In the genomic region with DNA sequence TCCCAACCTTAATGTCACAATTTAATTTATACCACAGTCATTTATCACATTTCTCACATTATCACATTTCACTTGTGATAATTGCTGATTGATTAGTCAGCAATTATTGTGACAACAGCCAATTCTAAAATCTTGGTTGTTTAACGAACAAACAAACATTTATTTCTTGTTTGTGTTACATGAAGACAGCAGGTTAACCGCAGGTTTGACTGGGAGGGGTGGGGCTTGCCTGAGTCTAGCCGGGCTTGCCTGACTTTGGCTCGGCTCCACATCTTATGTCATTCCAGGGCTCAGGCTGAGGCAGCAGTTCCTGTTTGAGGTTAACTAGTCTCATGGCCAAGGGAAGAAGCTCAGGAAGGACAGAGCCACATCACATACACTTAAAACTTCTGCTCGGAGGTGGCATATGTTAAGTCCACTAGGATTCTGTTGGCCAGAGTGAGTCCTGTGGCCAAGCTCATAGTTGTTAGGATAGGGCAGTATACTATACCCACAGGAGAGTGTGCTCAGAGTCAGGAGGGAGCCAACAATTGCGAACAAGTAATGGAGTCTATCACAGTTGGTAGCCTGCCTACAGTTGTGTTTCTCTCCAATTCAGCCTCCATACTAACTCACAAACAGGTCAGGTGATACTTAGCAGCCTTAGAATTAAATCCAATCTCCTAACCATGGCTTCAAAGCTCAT, we compare ENCODE assay signal across 9 cellular contexts.
DNase-seq lines count a peak whose midpoint lies in the region; ATAC-seq and TF ChIP-seq lines count a peak whose summit lies in the region.
"Had no signal": no experiment of that assay in that cellular context is flagged by ENCODE, and none has a peak within 500 bp of the region (broad histone marks: within the 10 kb centered on the region; RNA-seq: fewer than 3 reads in every experiment).

No MANE protein-coding gene starts in this region.

- WGBS in IMR-90 (ENCODE audit: extremely low coverage in 2 of 2, insufficient read length in 1 of 2), 2 experiments, result 100% methylated on average over 1 of the region's 6 CpGs; no CpG with 5 or more reads in 1 of the 2 experiments
- WGBS in sigmoid colon, 2 donors, result 18 to 29% methylated on average over 6 of the region's 6 CpGs

- intact Hi-C loops in IMR-90 (cut with micrococcal nuclease), result no loop called here
- intact Hi-C loops in Right ventricle myocardium inferior (cut with DNase I), result no loop called here
- intact Hi-C loops in sigmoid colon (cut with DNase I), result no loop called here

- H3K23ac ChIP-seq in IMR-90 (ENCODE audit: low read depth, low read length), result no peak overlapping the region

- no peak for TF ChIP-seq RAD21 in IMR-90 (IDR thresholded peaks at IDR 0.05; ENCODE audit: low read length)

- TF ChIP-seq EP300 in sigmoid colon (IDR thresholded peaks at IDR 0.05), result no peak

- H3K4me3 ChIP-seq in IMR-90 (ENCODE audit: insufficient read depth, low read depth, low read length), result no peak overlapping the region
- H3K4me3 ChIP-seq in sigmoid colon, result no peak overlapping the region

- POLR2A ChIA-PET in IMR-90 (lab: Charles Lee; ENCODE audit: unreplicated experiment), result interaction anchor here (0.8 kb wide), 1 partner anchor 420 kb away, joined by 6 read pairs; no protein-coding TSS in a partner anchor

- H2BK120ac ChIP-seq in IMR-90 (ENCODE audit: low read depth, low read length), result no peak overlapping the region

- H2BK20ac ChIP-seq in IMR-90 (ENCODE audit: low read depth, low read length), result no peak overlapping the region

- H3K9me1 ChIP-seq in IMR-90 (ENCODE audit: insufficient read depth, low read length), result no peaks in the 10 kb centered on the region

- H3K36me3 ChIP-seq in IMR-90 (ENCODE audit: control insufficient read depth, insufficient read depth, low read length) (no peaks in the 10 kb centered on the region), sigmoid colon (no peaks in the 10 kb centered on the region)

- H3K79me1 ChIP-seq in IMR-90 (ENCODE audit: low read depth in 1 of 2, low read length in 2 of 2), result no peaks in the 10 kb centered on the region

- no peak overlapping the region for H3K56ac ChIP-seq in IMR-90 (ENCODE audit: extremely low read depth, insufficient read depth, low read length)

- no peaks in the 10 kb centered on the region for H3K4me1 ChIP-seq in IMR-90 (ENCODE audit: control insufficient read depth, insufficient read depth, low read length)
- peaks cover 0 to 6% (median 2%) of the 10 kb centered on the region in 4 donors for H3K4me1 ChIP-seq in sigmoid colon

- H3K9me3 ChIP-seq in IMR-90 (ENCODE audit: control insufficient read depth, insufficient read depth, low read length), result no peaks in the 10 kb centered on the region
- no peaks in the 10 kb centered on the region for H3K9me3 ChIP-seq in sigmoid colon

- H3K4ac ChIP-seq in IMR-90 (ENCODE audit: low read depth, low read length), result no peak overlapping the region

- H3K14ac ChIP-seq in IMR-90 (replicated peaks; ENCODE audit: low read depth, low read length), result no peak overlapping the region

- H4K8ac ChIP-seq in IMR-90 (ENCODE audit: low read depth in 2 of 2, low read length in 2 of 2), result no peak overlapping the region

- TF ChIP-seq POLR2A in IMR-90 (IDR thresholded peaks at IDR 0.05; ENCODE audit: low read depth, low read length), result no peak
- TF ChIP-seq POLR2A in sigmoid colon (IDR thresholded peaks at IDR 0.05), result no peak

- no peak overlapping the region for H2AK9ac ChIP-seq in IMR-90 (replicated peaks; ENCODE audit: low read depth, low read length, poor library complexity)

- DNase-seq in EH (ENCODE audit: low read depth) (peak; percentile 61), IMR-90 (peak; percentile 52), SW480 (ENCODE audit: low spot score) (peak; percentile 50), Right ventricle myocardium inferior (ENCODE audit: missing footprints) (peak; percentile 75), sigmoid colon (peak; percentile 71)
- no peak for DNase-seq in activated CD4-positive, CD25-positive, alpha-beta regulatory T cell treated with anti-CD3 and anti-CD28 coated beads, Interleukin-2, amount 50 U/mL, for 72 hours
- no peak for DNase-seq in stimulated activated naive CD8-positive, alpha-beta T cell treated with anti-CD3 and anti-CD28 coated beads, Interleukin-15, Interleukin-2, amounts not matched to agents 100 U/mL and 50 U/mL, for 24 hours

- no peak overlapping the region for H3K18ac ChIP-seq in IMR-90 (ENCODE audit: low read depth, low read length)

- H3K9ac ChIP-seq in IMR-90 (ENCODE audit: low read depth, low read length), result no peak overlapping the region

- no peak overlapping the region for H2BK5ac ChIP-seq in IMR-90 (ENCODE audit: low read depth, low read length, poor library complexity, severe bottlenecking)

- H2BK15ac ChIP-seq in IMR-90 (ENCODE audit: low read depth, low read length), result no peak overlapping the region

- H4K20me1 ChIP-seq in IMR-90 (ENCODE audit: insufficient read depth, low read length), result no peaks in the 10 kb centered on the region

- H3K27ac ChIP-seq in IMR-90 (ENCODE audit: insufficient read depth, low read length) (no peak overlapping the region), sigmoid colon (no peak overlapping the region)

- no TSS peak for BruUV-seq in IMR-90 (replicated peaks; lab: Mats Ljungman, UMichigan)

- dilution Hi-C loops in IMR-90 (cut with HindIII; ENCODE audit: low sequenced_read_pairs, unreplicated experiment), result no loop called here

- H3K27me3 ChIP-seq in IMR-90 (ENCODE audit: control insufficient read depth, insufficient read depth, low read length), result peaks cover 4% of the 10 kb centered on the region; the same call in 1 of the 2 replicates
- no peaks in the 10 kb centered on the region for H3K27me3 ChIP-seq in sigmoid colon

- in situ Hi-C loops in IMR-90 (cut with MboI; ENCODE audit: low sequenced_read_pairs), result no loop called here

- no peak overlapping the region for H4K5ac ChIP-seq in IMR-90 (ENCODE audit: low read depth, low read length)

- H2AFZ ChIP-seq in IMR-90 (replicated peaks; ENCODE audit: low read length, poor library complexity), result no peak overlapping the region

- ATAC-seq in IMR-90 (ENCODE audit: low read depth) (peak; percentile 35; the same call in 1 of the 2 replicates), Right ventricle myocardium inferior (peak; percentile 91), HG03342 (IDR thresholded peaks at IDR 0.05; ENCODE audit: unreplicated experiment) (no peak)
- no peak for ATAC-seq in stimulated activated naive CD8-positive, alpha-beta T cell treated with anti-CD3 and anti-CD28 coated beads, Interleukin-15, Interleukin-2, amounts not matched to agents 100 U/mL and 50 U/mL, for 24 hours
- ATAC-seq: Panc1 had no signal

- CTCF ChIA-PET in IMR-90 (lab: Yijun Ruan, JAX), result interaction anchor here (1.2 kb wide), 1 partner anchor 332 kb away, joined by 4 read pairs; no protein-coding TSS in a partner anchor

- no peak overlapping the region for H3K4me2 ChIP-seq in IMR-90 (ENCODE audit: low read depth, low read length)

- no peak overlapping the region for H2AK5ac ChIP-seq in IMR-90 (ENCODE audit: low read depth, low read length)

- no peak for TF ChIP-seq CTCF in IMR-90 (conservative IDR thresholded peaks at IDR 0.05; ENCODE audit: low read depth, low read length)
- no peak for TF ChIP-seq CTCF in sigmoid colon (IDR thresholded peaks at IDR 0.05)

- H4K91ac ChIP-seq in IMR-90 (ENCODE audit: insufficient read depth, low read depth, low read length), result no peak overlapping the region

TF ChIP-seq in IMR-90, 13 proteins besides CTCF, POLR2A, EP300 and RAD21:
- TF ChIP-seq, protein P1, sequence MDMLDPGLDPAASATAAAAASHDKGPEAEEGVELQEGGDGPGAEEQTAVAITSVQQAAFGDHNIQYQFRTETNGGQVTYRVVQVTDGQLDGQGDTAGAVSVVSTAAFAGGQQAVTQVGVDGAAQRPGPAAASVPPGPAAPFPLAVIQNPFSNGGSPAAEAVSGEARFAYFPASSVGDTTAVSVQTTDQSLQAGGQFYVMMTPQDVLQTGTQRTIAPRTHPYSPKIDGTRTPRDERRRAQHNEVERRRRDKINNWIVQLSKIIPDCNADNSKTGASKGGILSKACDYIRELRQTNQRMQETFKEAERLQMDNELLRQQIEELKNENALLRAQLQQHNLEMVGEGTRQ (IDR thresholded peaks at IDR 0.05; ENCODE audit: low read depth, low read length), result no peak
- TF ChIP-seq FOS (IDR thresholded peaks at IDR 0.05; ENCODE audit: low read depth, low read length) (no peak), MAFK (IDR thresholded peaks at IDR 0.05; ENCODE audit: low read depth, low read length) (peak; percentile 96), BHLHE40 (IDR thresholded peaks at IDR 0.05; ENCODE audit: low read depth, low read length) (no peak), CEBPB (IDR thresholded peaks at IDR 0.05; ENCODE audit: low read depth, low read length) (no peak)
- TF ChIP-seq, protein P2, sequence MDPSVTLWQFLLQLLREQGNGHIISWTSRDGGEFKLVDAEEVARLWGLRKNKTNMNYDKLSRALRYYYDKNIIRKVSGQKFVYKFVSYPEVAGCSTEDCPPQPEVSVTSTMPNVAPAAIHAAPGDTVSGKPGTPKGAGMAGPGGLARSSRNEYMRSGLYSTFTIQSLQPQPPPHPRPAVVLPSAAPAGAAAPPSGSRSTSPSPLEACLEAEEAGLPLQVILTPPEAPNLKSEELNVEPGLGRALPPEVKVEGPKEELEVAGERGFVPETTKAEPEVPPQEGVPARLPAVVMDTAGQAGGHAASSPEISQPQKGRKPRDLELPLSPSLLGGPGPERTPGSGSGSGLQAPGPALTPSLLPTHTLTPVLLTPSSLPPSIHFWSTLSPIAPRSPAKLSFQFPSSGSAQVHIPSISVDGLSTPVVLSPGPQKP (IDR thresholded peaks at IDR 0.05; ENCODE audit: borderline replicate concordance, low read depth, low read length), result no peak

Comparison
In these comparisons a context has a peak if more than half of its experiments do, and no peak if none do; other contexts are left out.
1. DNase-seq: peak in EH (single experiment), IMR-90 (single experiment), SW480 (single experiment), Right ventricle myocardium inferior (single experiment) and sigmoid colon (single experiment); none in activated CD4-positive, CD25-positive, alpha-beta regulatory T cell treated with anti-CD3 and anti-CD28 coated beads, Interleukin-2, amount 50 U/mL, for 72 hours (single experiment) and stimulated activated naive CD8-positive, alpha-beta T cell treated with anti-CD3 and anti-CD28 coated beads, Interleukin-15, Interleukin-2, amounts not matched to agents 100 U/mL and 50 U/mL, for 24 hours (single experiment).
2. ATAC-seq: peak in IMR-90 (single experiment) and Right ventricle myocardium inferior (single experiment); none in stimulated activated naive CD8-positive, alpha-beta T cell treated with anti-CD3 and anti-CD28 coated beads, Interleukin-15, Interleukin-2, amounts not matched to agents 100 U/mL and 50 U/mL, for 24 hours (single experiment) and HG03342 (single experiment).